In the genomic region with DNA sequence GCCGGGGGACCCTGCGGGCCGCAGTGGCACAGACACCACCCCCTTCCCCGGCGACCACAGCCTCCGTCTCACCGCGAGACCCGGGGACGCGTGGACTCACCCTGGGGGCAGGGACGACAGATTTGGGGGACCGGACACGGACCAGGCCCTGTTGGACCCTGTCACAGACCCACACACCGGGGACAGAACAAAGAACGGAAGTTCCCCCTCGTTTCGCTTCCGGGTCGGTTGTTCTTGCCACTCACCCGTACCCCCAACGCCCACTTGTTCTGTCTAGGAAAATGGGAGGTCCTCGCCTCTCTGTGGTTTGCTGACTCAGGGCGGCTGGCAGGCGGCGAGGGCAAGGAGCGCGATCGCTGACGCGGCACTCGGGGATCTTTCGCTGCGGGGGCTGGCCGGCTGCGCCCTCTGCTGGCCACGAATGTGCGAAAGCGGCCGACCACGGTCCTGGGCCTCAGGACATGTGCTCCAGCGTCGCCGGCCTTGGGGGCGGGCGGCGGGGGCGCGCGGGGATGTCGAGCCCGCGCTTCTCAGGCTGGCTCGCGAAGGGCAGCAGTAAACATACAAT, we compare ENCODE assay signal across 1 cellular context.
TF ChIP-seq lines count a peak whose summit lies in the region.

A gene (minus strand): TSS at position 189 of the 568 bp plus-strand sequence. CDS start 4,366 bp downstream, outside the sequence.

TF ChIP-seq in HepG2, 621 proteins besides CTCF, POLR2A, EP300 and RAD21 (continued from another document and continues in another):
- TF ChIP-seq, protein P1, sequence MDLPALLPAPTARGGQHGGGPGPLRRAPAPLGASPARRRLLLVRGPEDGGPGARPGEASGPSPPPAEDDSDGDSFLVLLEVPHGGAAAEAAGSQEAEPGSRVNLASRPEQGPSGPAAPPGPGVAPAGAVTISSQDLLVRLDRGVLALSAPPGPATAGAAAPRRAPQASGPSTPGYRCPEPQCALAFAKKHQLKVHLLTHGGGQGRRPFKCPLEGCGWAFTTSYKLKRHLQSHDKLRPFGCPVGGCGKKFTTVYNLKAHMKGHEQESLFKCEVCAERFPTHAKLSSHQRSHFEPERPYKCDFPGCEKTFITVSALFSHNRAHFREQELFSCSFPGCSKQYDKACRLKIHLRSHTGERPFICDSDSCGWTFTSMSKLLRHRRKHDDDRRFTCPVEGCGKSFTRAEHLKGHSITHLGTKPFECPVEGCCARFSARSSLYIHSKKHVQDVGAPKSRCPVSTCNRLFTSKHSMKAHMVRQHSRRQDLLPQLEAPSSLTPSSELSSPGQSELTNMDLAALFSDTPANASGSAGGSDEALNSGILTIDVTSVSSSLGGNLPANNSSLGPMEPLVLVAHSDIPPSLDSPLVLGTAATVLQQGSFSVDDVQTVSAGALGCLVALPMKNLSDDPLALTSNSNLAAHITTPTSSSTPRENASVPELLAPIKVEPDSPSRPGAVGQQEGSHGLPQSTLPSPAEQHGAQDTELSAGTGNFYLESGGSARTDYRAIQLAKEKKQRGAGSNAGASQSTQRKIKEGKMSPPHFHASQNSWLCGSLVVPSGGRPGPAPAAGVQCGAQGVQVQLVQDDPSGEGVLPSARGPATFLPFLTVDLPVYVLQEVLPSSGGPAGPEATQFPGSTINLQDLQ (CRISPR knock-in tag; IDR thresholded peaks at IDR 0.05): peak; percentile 87; the same call in 1 of the 2 replicates
- TF ChIP-seq RCOR2 (CRISPR knock-in tag; IDR thresholded peaks at IDR 0.05) (0 out of 2 replicates have a peak, but pooled peaks have one; percentile 20), ASH2L (IDR thresholded peaks at IDR 0.05; ENCODE audit: insufficient read length, low read depth, low read length) (peak; percentile 85), SUZ12 (IDR thresholded peaks at IDR 0.05; ENCODE audit: low read depth, low read length) (no peak), KMT2A (CRISPR knock-in tag; IDR thresholded peaks at IDR 0.05) (peak; percentile 92), CHD4 (IDR thresholded peaks at IDR 0.05; ENCODE audit: borderline replicate concordance, low read length) (no peak), CBX1 (IDR thresholded peaks at IDR 0.05; ENCODE audit: low read depth) (peak; percentile 71), ZSCAN30 (CRISPR knock-in tag; IDR thresholded peaks at IDR 0.05) (peak; percentile 67; the same call in 1 of the 2 replicates), REL (CRISPR knock-in tag; conservative IDR thresholded peaks at IDR 0.05) (peak; percentile 84; the same call in 1 of the 2 replicates), NFKB2 (CRISPR knock-in tag; IDR thresholded peaks at IDR 0.05; ENCODE audit: borderline replicate concordance) (peak; percentile 88; the same call in 1 of the 2 replicates), GABPA (IDR thresholded peaks at IDR 0.05; ENCODE audit: low read depth, low read length) (peak; percentile 98), GABPA (CRISPR knock-in tag; IDR thresholded peaks at IDR 0.05; ENCODE audit: low read depth) (peak; percentile 98), MXI1 (IDR thresholded peaks at IDR 0.05; ENCODE audit: borderline replicate concordance, low read depth, low read length) (peak; percentile 96; the same call in 2 of the 3 replicates), ZNF282 (IDR thresholded peaks at IDR 0.05; ENCODE audit: partially characterized antibody) (no peak), CEBPG (CRISPR knock-in tag; IDR thresholded peaks at IDR 0.05) (peak; percentile 56), FOXO1 (CRISPR knock-in tag; IDR thresholded peaks at IDR 0.05) (peak; percentile 77), PAX8 (CRISPR knock-in tag; IDR thresholded peaks at IDR 0.05; ENCODE audit: borderline replicate concordance) (no peak), ZNF460 (CRISPR knock-in tag; IDR thresholded peaks at IDR 0.05; ENCODE audit: borderline replicate concordance) (no peak; the same call in 1 of the 2 replicates), JARID2 (CRISPR knock-in tag; IDR thresholded peaks at IDR 0.05; ENCODE audit: insufficient replicate concordance) (peak; percentile 73), ZNF547 (CRISPR knock-in tag; IDR thresholded peaks at IDR 0.05) (peak; percentile 95; the same call in 1 of the 2 replicates), PPARG (CRISPR knock-in tag; conservative IDR thresholded peaks at IDR 0.05) (peak; percentile 76; the same call in 1 of the 2 replicates), ZFP36L1 (CRISPR knock-in tag; IDR thresholded peaks at IDR 0.05) (peak; percentile 71; the same call in 1 of the 2 replicates), ZBTB7B (CRISPR knock-in tag; IDR thresholded peaks at IDR 0.05) (peak; percentile 96), ZNF556 (CRISPR knock-in tag; IDR thresholded peaks at IDR 0.05; ENCODE audit: borderline replicate concordance) (peak; percentile 92; the same call in 1 of the 2 replicates), TBP (CRISPR knock-in tag; IDR thresholded peaks at IDR 0.05) (no peak), PCBP1 (IDR thresholded peaks at IDR 0.05; ENCODE audit: borderline replicate concordance, low read depth, low read length) (0 out of 2 replicates have a peak, but pooled peaks have one; percentile 48), SATB2 (CRISPR knock-in tag; IDR thresholded peaks at IDR 0.05) (no peak), ZNF251 (CRISPR knock-in tag; IDR thresholded peaks at IDR 0.05) (no peak), NAIF1 (CRISPR knock-in tag; IDR thresholded peaks at IDR 0.05; ENCODE audit: borderline replicate concordance) (peak; percentile 83), SRF (IDR thresholded peaks at IDR 0.05; ENCODE audit: low read depth, low read length) (0 out of 2 replicates have a peak, but pooled peaks have one; percentile 1), HNRNPK (IDR thresholded peaks at IDR 0.05; ENCODE audit: low read depth, low read length, poor library complexity, severe bottlenecking) (peak; percentile 58)
- TF ChIP-seq, protein P2, sequence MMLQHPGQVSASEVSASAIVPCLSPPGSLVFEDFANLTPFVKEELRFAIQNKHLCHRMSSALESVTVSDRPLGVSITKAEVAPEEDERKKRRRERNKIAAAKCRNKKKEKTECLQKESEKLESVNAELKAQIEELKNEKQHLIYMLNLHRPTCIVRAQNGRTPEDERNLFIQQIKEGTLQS (CRISPR knock-in tag; IDR thresholded peaks at IDR 0.05): peak; percentile 53
- TF ChIP-seq, protein P3, sequence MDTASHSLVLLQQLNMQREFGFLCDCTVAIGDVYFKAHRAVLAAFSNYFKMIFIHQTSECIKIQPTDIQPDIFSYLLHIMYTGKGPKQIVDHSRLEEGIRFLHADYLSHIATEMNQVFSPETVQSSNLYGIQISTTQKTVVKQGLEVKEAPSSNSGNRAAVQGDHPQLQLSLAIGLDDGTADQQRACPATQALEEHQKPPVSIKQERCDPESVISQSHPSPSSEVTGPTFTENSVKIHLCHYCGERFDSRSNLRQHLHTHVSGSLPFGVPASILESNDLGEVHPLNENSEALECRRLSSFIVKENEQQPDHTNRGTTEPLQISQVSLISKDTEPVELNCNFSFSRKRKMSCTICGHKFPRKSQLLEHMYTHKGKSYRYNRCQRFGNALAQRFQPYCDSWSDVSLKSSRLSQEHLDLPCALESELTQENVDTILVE (CRISPR knock-in tag; IDR thresholded peaks at IDR 0.05): peak; percentile 97
- TF ChIP-seq, protein P4, sequence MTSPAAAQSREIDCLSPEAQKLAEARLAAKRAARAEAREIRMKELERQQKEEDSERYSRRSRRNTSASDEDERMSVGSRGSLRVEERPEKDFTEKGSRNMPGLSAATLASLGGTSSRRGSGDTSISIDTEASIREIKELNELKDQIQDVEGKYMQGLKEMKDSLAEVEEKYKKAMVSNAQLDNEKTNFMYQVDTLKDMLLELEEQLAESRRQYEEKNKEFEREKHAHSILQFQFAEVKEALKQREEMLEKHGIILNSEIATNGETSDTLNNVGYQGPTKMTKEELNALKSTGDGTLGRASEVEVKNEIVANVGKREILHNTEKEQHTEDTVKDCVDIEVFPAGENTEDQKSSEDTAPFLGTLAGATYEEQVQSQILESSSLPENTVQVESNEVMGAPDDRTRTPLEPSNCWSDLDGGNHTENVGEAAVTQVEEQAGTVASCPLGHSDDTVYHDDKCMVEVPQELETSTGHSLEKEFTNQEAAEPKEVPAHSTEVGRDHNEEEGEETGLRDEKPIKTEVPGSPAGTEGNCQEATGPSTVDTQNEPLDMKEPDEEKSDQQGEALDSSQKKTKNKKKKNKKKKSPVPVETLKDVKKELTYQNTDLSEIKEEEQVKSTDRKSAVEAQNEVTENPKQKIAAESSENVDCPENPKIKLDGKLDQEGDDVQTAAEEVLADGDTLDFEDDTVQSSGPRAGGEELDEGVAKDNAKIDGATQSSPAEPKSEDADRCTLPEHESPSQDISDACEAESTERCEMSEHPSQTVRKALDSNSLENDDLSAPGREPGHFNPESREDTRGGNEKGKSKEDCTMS (CRISPR knock-in tag; conservative IDR thresholded peaks at IDR 0.05): no peak
- TF ChIP-seq, protein P5, sequence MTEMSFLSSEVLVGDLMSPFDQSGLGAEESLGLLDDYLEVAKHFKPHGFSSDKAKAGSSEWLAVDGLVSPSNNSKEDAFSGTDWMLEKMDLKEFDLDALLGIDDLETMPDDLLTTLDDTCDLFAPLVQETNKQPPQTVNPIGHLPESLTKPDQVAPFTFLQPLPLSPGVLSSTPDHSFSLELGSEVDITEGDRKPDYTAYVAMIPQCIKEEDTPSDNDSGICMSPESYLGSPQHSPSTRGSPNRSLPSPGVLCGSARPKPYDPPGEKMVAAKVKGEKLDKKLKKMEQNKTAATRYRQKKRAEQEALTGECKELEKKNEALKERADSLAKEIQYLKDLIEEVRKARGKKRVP (CRISPR knock-in tag; IDR thresholded peaks at IDR 0.05): peak in 1 of 2 experiments; percentile 66; a peak in 1 of 4 replicates
- TF ChIP-seq, protein P6, sequence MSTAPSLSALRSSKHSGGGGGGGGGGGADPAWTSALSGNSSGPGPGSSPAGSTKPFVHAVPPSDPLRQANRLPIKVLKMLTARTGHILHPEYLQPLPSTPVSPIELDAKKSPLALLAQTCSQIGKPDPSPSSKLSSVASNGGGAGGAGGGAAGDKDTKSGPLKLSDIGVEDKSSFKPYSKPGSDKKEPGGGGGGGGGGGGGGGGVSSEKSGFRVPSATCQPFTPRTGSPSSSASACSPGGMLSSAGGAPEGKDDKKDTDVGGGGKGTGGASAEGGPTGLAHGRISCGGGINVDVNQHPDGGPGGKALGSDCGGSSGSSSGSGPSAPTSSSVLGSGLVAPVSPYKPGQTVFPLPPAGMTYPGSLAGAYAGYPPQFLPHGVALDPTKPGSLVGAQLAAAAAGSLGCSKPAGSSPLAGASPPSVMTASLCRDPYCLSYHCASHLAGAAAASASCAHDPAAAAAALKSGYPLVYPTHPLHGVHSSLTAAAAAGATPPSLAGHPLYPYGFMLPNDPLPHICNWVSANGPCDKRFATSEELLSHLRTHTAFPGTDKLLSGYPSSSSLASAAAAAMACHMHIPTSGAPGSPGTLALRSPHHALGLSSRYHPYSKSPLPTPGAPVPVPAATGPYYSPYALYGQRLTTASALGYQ (CRISPR knock-in tag; IDR thresholded peaks at IDR 0.05): no peak
- TF ChIP-seq, protein P7, sequence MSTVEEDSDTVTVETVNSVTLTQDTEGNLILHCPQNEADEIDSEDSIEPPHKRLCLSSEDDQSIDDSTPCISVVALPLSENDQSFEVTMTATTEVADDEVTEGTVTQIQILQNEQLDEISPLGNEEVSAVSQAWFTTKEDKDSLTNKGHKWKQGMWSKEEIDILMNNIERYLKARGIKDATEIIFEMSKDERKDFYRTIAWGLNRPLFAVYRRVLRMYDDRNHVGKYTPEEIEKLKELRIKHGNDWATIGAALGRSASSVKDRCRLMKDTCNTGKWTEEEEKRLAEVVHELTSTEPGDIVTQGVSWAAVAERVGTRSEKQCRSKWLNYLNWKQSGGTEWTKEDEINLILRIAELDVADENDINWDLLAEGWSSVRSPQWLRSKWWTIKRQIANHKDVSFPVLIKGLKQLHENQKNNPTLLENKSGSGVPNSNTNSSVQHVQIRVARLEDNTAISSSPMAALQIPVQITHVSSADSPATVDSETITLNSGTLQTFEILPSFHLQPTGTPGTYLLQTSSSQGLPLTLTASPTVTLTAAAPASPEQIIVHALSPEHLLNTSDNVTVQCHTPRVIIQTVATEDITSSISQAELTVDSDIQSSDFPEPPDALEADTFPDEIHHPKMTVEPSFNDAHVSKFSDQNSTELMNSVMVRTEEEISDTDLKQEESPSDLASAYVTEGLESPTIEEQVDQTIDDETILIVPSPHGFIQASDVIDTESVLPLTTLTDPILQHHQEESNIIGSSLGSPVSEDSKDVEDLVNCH (CRISPR knock-in tag; IDR thresholded peaks at IDR 0.05): no peak
- TF ChIP-seq, protein P8, sequence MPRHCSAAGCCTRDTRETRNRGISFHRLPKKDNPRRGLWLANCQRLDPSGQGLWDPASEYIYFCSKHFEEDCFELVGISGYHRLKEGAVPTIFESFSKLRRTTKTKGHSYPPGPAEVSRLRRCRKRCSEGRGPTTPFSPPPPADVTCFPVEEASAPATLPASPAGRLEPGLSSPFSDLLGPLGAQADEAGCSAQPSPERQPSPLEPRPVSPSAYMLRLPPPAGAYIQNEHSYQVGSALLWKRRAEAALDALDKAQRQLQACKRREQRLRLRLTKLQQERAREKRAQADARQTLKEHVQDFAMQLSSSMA (CRISPR knock-in tag; IDR thresholded peaks at IDR 0.05): peak; percentile 96
- TF ChIP-seq, protein P9, sequence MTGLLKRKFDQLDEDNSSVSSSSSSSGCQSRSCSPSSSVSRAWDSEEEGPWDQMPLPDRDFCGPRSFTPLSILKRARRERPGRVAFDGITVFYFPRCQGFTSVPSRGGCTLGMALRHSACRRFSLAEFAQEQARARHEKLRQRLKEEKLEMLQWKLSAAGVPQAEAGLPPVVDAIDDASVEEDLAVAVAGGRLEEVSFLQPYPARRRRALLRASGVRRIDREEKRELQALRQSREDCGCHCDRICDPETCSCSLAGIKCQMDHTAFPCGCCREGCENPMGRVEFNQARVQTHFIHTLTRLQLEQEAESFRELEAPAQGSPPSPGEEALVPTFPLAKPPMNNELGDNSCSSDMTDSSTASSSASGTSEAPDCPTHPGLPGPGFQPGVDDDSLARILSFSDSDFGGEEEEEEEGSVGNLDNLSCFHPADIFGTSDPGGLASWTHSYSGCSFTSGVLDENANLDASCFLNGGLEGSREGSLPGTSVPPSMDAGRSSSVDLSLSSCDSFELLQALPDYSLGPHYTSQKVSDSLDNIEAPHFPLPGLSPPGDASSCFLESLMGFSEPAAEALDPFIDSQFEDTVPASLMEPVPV (CRISPR knock-in tag; IDR thresholded peaks at IDR 0.05): peak; percentile 82
- TF ChIP-seq, protein P10, sequence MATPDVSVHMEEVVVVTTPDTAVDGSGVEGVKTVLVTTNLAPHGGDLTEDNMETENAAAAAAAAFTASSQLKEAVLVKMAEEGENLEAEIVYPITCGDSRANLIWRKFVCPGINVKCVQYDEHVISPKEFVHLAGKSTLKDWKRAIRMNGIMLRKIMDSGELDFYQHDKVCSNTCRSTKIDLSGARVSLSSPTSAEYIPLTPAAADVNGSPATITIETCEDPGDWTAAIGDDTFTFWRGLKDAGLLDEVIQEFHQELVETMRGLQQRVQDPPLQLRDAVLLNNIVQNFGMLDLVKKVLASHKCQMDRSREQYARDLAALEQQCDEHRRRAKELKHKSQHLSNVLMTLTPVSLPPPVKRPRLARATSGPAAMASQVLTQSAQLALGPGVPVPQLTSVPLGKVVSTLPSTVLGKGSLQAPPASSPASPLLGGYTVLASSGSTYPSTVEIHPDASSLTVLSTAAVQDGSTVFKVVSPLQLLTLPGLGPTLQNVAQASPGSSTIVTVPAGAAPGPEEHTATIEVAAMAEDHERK (CRISPR knock-in tag; IDR thresholded peaks at IDR 0.05; ENCODE audit: low read depth): peak; percentile 41; the same call in 1 of the 2 replicates
- TF ChIP-seq, protein P11, sequence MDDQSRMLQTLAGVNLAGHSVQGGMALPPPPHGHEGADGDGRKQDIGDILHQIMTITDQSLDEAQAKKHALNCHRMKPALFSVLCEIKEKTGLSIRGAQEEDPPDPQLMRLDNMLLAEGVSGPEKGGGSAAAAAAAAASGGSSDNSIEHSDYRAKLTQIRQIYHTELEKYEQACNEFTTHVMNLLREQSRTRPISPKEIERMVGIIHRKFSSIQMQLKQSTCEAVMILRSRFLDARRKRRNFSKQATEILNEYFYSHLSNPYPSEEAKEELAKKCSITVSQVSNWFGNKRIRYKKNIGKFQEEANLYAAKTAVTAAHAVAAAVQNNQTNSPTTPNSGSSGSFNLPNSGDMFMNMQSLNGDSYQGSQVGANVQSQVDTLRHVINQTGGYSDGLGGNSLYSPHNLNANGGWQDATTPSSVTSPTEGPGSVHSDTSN (CRISPR knock-in tag; IDR thresholded peaks at IDR 0.05; ENCODE audit: borderline replicate concordance): peak; percentile 54; the same call in 1 of the 2 replicates
